ENCODE assay signal across 10 cellular contexts in genomic region chr1:94873520-94874351, GRCh38. TPM values are rescaled to one million over a fixed set of nuclear protein-coding genes. Genes with fewer than 3 reads are reported as not detected.
DNase-seq lines count a peak whose midpoint lies in the region; ATAC-seq, FAIRE-seq and TF ChIP-seq lines count a peak whose summit lies in the region.
"Had no signal": no experiment of that assay in that cellular context is flagged by ENCODE, and none has a peak within 500 bp of the region (broad histone marks: within the 10 kb centered on the region; RNA-seq: fewer than 3 reads in every experiment).

No MANE protein-coding gene starts in this region.

- H3K4me3 ChIP-seq in heart left ventricle = no peak overlapping the region

- FAIRE-seq in urothelium cell line (lab: Jason Lieb, UNC) = no peak
- FAIRE-seq: islet of Langerhans had no signal

- no peak for TF ChIP-seq CTCF in heart left ventricle (IDR thresholded peaks at IDR 0.05)

- H3K27ac Mint-ChIP-seq in stimulated activated naive CD8-positive, alpha-beta T cell treated with anti-CD3 and anti-CD28 coated beads, Interleukin-15, amount 100 ng/mL, for 72 hours = no peak overlapping the region
- H3K27ac Mint-ChIP-seq: activated T-helper 17 cell treated with anti-CD3 and anti-CD28 coated beads, Interleukin-2, amount 50 U/mL, for 72 hours had no signal

- intact Hi-C loops in Right ventricle myocardium inferior (cut with DNase I) = no loop called here
- intact Hi-C loops in cardiac septum (cut with DNase I) = no loop called here
- intact Hi-C loops in heart left ventricle (cut with DNase I) = loop anchor here in 1 of 10 donors (5.0 kb wide), 1 partner anchor 39 kb away; no protein-coding TSS in a partner anchor

- TF ChIP-seq POLR2A in heart left ventricle (IDR thresholded peaks at IDR 0.05) = no peak

- H3K36me3 ChIP-seq in heart left ventricle = no peaks in the 10 kb centered on the region

- WGBS in heart left ventricle, 4 donors = 43 to 56% (median 47%) methylated on average over 7 of the region's 7 CpGs

- DNase-seq in Right ventricle myocardium inferior (ENCODE audit: missing footprints) (no peak), cardiac septum (ENCODE audit: low spot score) (no peak), NCI-H82 (lab: John Stamatoyannopoulos, UW) (peak; percentile 95), heart left ventricle (peak in 2 of 5 donors; percentile 52 to 62), urothelium cell line (ENCODE audit: low spot score) (no peak), RKO (ENCODE audit: low spot score) (no peak)
- DNase-seq in activated CD4-positive, alpha-beta T cell treated with anti-CD3 and anti-CD28 coated beads for 48 hours = no peak
- no peak for DNase-seq in stimulated activated naive CD8-positive, alpha-beta T cell treated with anti-CD3 and anti-CD28 coated beads, Interleukin-15, amount 100 ng/mL, for 72 hours

- ATAC-seq in Right ventricle myocardium inferior (peak; percentile 81), heart left ventricle (peak; percentile 81 to 95 (median 82))
- ATAC-seq in stimulated activated naive CD8-positive, alpha-beta T cell treated with anti-CD3 and anti-CD28 coated beads, Interleukin-15, amount 100 ng/mL, for 72 hours = no peak
- ATAC-seq: activated T-helper 17 cell treated with anti-CD3 and anti-CD28 coated beads, Interleukin-2, amount 50 U/mL, for 72 hours had no signal

- H3K27me3 ChIP-seq in heart left ventricle = no peaks in the 10 kb centered on the region

- H3K9me3 Mint-ChIP-seq in stimulated activated naive CD8-positive, alpha-beta T cell treated with anti-CD3 and anti-CD28 coated beads, Interleukin-15, amount 100 ng/mL, for 72 hours = no peaks in the 10 kb centered on the region
- H3K9me3 Mint-ChIP-seq: activated T-helper 17 cell treated with anti-CD3 and anti-CD28 coated beads, Interleukin-2, amount 50 U/mL, for 72 hours had no signal

- H3K9me3 ChIP-seq in heart left ventricle = no peaks in the 10 kb centered on the region

- H3K27ac ChIP-seq in heart left ventricle = peak overlapping the region in 6 of 12 donors; percentile 2 to 64 (median 56)

- no peak overlapping the region for H3K4me3 Mint-ChIP-seq in stimulated activated naive CD8-positive, alpha-beta T cell treated with anti-CD3 and anti-CD28 coated beads, Interleukin-15, amount 100 ng/mL, for 72 hours
- H3K4me3 Mint-ChIP-seq: activated T-helper 17 cell treated with anti-CD3 and anti-CD28 coated beads, Interleukin-2, amount 50 U/mL, for 72 hours had no signal

- peaks cover 6% of the 10 kb centered on the region for H3K27me3 Mint-ChIP-seq in stimulated activated naive CD8-positive, alpha-beta T cell treated with anti-CD3 and anti-CD28 coated beads, Interleukin-15, amount 100 ng/mL, for 72 hours

- peaks cover 0 to 14% (median 8%) of the 10 kb centered on the region in 12 donors for H3K4me1 ChIP-seq in heart left ventricle

- H3K4me1 Mint-ChIP-seq in stimulated activated naive CD8-positive, alpha-beta T cell treated with anti-CD3 and anti-CD28 coated beads, Interleukin-15, amount 100 ng/mL, for 72 hours = no peaks in the 10 kb centered on the region
- H3K4me1 Mint-ChIP-seq: activated T-helper 17 cell treated with anti-CD3 and anti-CD28 coated beads, Interleukin-2, amount 50 U/mL, for 72 hours had no signal

RNA-seq across cellular contexts. Expression of gene CNN3, which starts 53.2 kb away (rescaled TPM):
- total RNA-seq in Right ventricle myocardium inferior (57.0 TPM), cardiac septum (106 TPM), heart left ventricle (100 to 1,000 TPM in 1 of 9 donors, 10 to 100 TPM in 8; 53.0 to 115 (median 74.1) TPM)
- 10 to 100 TPM; 23.8 to 63.4 TPM for polyA plus RNA-seq in heart left ventricle

RNA-seq across cellular contexts. Expression of gene SLC44A3, which starts 53.6 kb away (rescaled TPM):
- total RNA-seq in Right ventricle myocardium inferior (6.5 TPM), cardiac septum (2.7 TPM), heart left ventricle (1 to 10 TPM; 2.7 to 8.8 (median 5.9) TPM)
- 1 to 10 TPM; 1.3 to 1.4 TPM for polyA plus RNA-seq in heart left ventricle
